ENCODE assay signal across 20 cellular contexts in genomic region chr7:128390871-128391565, GRCh38. TPM values are rescaled to one million over a fixed set of nuclear protein-coding genes. Genes with fewer than 3 reads are reported as not detected.
"Had no signal": no experiment of that assay in that cellular context is flagged by ENCODE, and none has a peak within 500 bp of the region (broad histone marks: within the 10 kb centered on the region; RNA-seq: fewer than 3 reads in every experiment).

No MANE protein-coding gene starts in this region.

- H3K4me1 ChIP-seq: thyroid gland had no signal

- H3K4me3 Mint-ChIP-seq: activated B cell treated with CpG ODN at 0.5 μM for 24 hours; activated T-helper 1 cell treated with anti-CD3 and anti-CD28 coated beads, Interleukin-12 subunit alpha, Interleukin-12 subunit beta, Interleukin-2, Interleukin-4 antibody, amounts not matched to agents 30 ng/mL and 10 ng/mL and 1 ng/mL, durations not matched to agents 14 hours and 24 hours and 36 hours; brain; mesothelial cell of epicardium; natural killer cell treated with Interleukin-12 subunit alpha and Interleukin-12 subunit beta and Interleukin-15 and Interleukin-18, amount 100 ng/mL, for 72 hours; stimulated activated naive B cell treated with anti-CD40 and anti-IgM and Interleukin-4, amounts not matched to agents 10 μg/mL and 1 μg/mL and 100 μg/mL, for 72 hours had no signal

- H3K4me3 ChIP-seq: thyroid gland had no signal

- DNase-seq: activated B cell treated with CpG ODN at 0.5 μM for 24 hours; activated CD4-positive, alpha-beta T cell treated with anti-CD3 and anti-CD28 coated beads for 4 hours; activated gamma-delta T cell treated with Interleukin-2 at 50 U/mL for 16 hours; caudate nucleus; erythroblast; foreskin melanocyte; glutamatergic neuron; hypothalamus; nucleus accumbens; retina; stimulated activated naive B cell treated with anti-CD40 and anti-IgM and Interleukin-4, amounts not matched to agents 10 μg/mL and 1 μg/mL and 100 μg/mL, for 72 hours; thyroid gland had no signal

- H3K4me1 Mint-ChIP-seq: mesothelial cell of epicardium had no signal

- ATAC-seq: left lobe of liver; natural killer cell treated with Interleukin-12 subunit alpha and Interleukin-12 subunit beta and Interleukin-15 and Interleukin-18, amount 100 ng/mL, for 72 hours; stimulated activated naive B cell treated with anti-CD40 and anti-IgM and Interleukin-4, amounts not matched to agents 10 μg/mL and 1 μg/mL and 100 μg/mL, for 72 hours had no signal

- H3K27ac Mint-ChIP-seq: activated B cell treated with CpG ODN at 0.5 μM for 24 hours; activated T-helper 1 cell treated with anti-CD3 and anti-CD28 coated beads, Interleukin-12 subunit alpha, Interleukin-12 subunit beta, Interleukin-2, Interleukin-4 antibody, amounts not matched to agents 30 ng/mL and 10 ng/mL and 1 ng/mL, durations not matched to agents 14 hours and 24 hours and 36 hours; brain; mesothelial cell of epicardium; natural killer cell treated with Interleukin-12 subunit alpha and Interleukin-12 subunit beta and Interleukin-15 and Interleukin-18, amount 100 ng/mL, for 72 hours; stimulated activated naive B cell treated with anti-CD40 and anti-IgM and Interleukin-4, amounts not matched to agents 10 μg/mL and 1 μg/mL and 100 μg/mL, for 72 hours had no signal

- H3K9me3 Mint-ChIP-seq: activated B cell treated with CpG ODN at 0.5 μM for 24 hours; activated T-helper 1 cell treated with anti-CD3 and anti-CD28 coated beads, Interleukin-12 subunit alpha, Interleukin-12 subunit beta, Interleukin-2, Interleukin-4 antibody, amounts not matched to agents 30 ng/mL and 10 ng/mL and 1 ng/mL, durations not matched to agents 14 hours and 24 hours and 36 hours; brain; mesothelial cell of epicardium; natural killer cell treated with Interleukin-12 subunit alpha and Interleukin-12 subunit beta and Interleukin-15 and Interleukin-18, amount 100 ng/mL, for 72 hours; stimulated activated naive B cell treated with anti-CD40 and anti-IgM and Interleukin-4, amounts not matched to agents 10 μg/mL and 1 μg/mL and 100 μg/mL, for 72 hours had no signal

- H3K9me3 ChIP-seq: thyroid gland had no signal

- H3K27me3 ChIP-seq: thyroid gland had no signal

- H3K27me3 Mint-ChIP-seq: activated B cell treated with CpG ODN at 0.5 μM for 24 hours; natural killer cell treated with Interleukin-12 subunit alpha and Interleukin-12 subunit beta and Interleukin-15 and Interleukin-18, amount 100 ng/mL, for 72 hours had no signal

- H3K36me3 Mint-ChIP-seq: mesothelial cell of epicardium; natural killer cell treated with Interleukin-12 subunit alpha and Interleukin-12 subunit beta and Interleukin-15 and Interleukin-18, amount 100 ng/mL, for 72 hours had no signal

- H3K27ac ChIP-seq: thyroid gland had no signal

- FAIRE-seq: colon, kidney had no signal

RNA-seq across cellular contexts. Expression of gene PRRT4, which starts 29.5 kb away (rescaled TPM):
- total RNA-seq: activated B cell treated with CpG ODN at 0.5 μM for 24 hours; kidney; left lobe of liver; lung microvascular endothelial cell; natural killer cell treated with Interleukin-12 subunit alpha and Interleukin-12 subunit beta and Interleukin-15 and Interleukin-18, amount 100 ng/mL, for 72 hours had no signal
